Comparison of ENCODE assay signal across 8 cellular contexts in the genomic region with DNA sequence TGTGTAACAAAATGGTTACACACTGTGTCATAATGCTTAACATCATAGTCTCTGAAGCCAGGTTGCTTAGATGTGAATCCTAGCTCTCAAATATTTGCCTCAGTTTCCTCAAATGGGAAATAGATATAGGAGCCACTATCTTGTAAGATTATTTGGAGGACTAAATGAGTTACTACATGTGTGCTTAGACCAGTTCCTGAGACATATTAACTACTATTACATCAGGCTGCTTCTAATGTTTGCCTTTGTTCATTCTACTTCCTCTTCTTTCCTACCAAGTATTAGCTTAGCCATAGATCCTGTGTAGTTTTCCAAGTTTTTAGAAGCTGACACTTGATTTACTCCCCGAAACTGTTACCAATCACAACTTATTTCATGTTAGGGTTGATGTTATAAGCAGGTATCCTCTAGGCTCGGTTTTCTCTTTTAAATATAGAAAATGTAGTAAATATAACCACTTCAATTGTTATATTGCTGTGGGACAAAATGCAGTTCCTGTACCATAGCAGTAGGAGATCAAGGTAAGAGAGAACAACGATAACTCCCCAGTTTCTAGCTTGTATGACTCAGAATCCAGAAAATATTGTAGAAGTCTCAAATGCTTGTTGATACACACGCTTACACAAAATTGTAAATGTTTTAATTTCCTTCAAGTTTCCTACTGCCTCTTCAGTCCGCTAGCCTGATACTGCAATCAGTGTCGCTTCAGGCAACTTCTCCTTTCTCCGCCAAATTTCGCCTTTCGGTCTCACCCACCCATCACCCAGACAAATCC. TPM values are rescaled to one million over a fixed set of nuclear protein-coding genes. Genes with fewer than 3 reads are reported as not detected.
DNase-seq lines count a peak whose midpoint lies in the region; ATAC-seq and TF ChIP-seq lines count a peak whose summit lies in the region.

No MANE protein-coding gene starts in this region.

- WGBS in upper lobe of left lung, 2 donors = 2 to 3% methylated on average over 9 of the region's 9 CpGs

- H3K9me3 Mint-ChIP-seq in activated T-cell treated with anti-CD3 and anti-CD28 coated beads, Interleukin-2, amount 50 U/mL, for 4 hours = no peaks in the 10 kb centered on the region
- H3K9me3 Mint-ChIP-seq in activated T-cell treated with anti-CD3 and anti-CD28 coated beads, Interleukin-2, amount 50 U/mL, for 24 hours = no peaks in the 10 kb centered on the region

- in situ Hi-C loops in brain microvascular endothelial cell (cut with HindIII; ENCODE audit: low pct_ligation_motif_present, low sequenced_read_pairs) = no loop called here

- ATAC-seq in activated T-cell treated with anti-CD3 and anti-CD28 coated beads, Interleukin-2, amount 50 U/mL, for 4 hours = peak; percentile 14 to 27
- peak; percentile 36 to 62 for ATAC-seq in upper lobe of left lung (ENCODE audit: low FRiP score in 2 of 2)

- no peak for TF ChIP-seq EP300 in upper lobe of left lung (IDR thresholded peaks at IDR 0.05)

- H3K4me1 ChIP-seq in upper lobe of left lung = peaks cover 8 to 29% (median 21%) of the 10 kb centered on the region in 4 donors

- no peak overlapping the region for H3K27ac Mint-ChIP-seq in activated T-cell treated with anti-CD3 and anti-CD28 coated beads, Interleukin-2, amount 50 U/mL, for 24 hours

- H3K27me3 ChIP-seq in brain microvascular endothelial cell (replicated peaks) = no peaks in the 10 kb centered on the region
- no peaks in the 10 kb centered on the region for H3K27me3 ChIP-seq in layer of hippocampus (ENCODE audit: control insufficient read depth, insufficient read depth, low read length)
- H3K27me3 ChIP-seq in upper lobe of left lung = no peaks in the 10 kb centered on the region

- H3K36me3 Mint-ChIP-seq in activated T-cell treated with anti-CD3 and anti-CD28 coated beads, Interleukin-2, amount 50 U/mL, for 4 hours (ENCODE audit: insufficient read depth) = peaks cover 1% of the 10 kb centered on the region
- peaks cover 16% of the 10 kb centered on the region for H3K36me3 Mint-ChIP-seq in activated T-cell treated with anti-CD3 and anti-CD28 coated beads, Interleukin-2, amount 50 U/mL, for 24 hours (ENCODE audit: low read depth)

- H3K27ac ChIP-seq in brain microvascular endothelial cell = peak overlapping the region; percentile 74
- peak overlapping the region; percentile 77 for H3K27ac ChIP-seq in layer of hippocampus (ENCODE audit: low read depth, low read length)
- H3K27ac ChIP-seq in upper lobe of left lung = peak overlapping the region; percentile 81 to 90 (median 86)

- DNase-seq in activated T-cell treated with anti-CD3 and anti-CD28 coated beads, Interleukin-2, amount 50 U/mL, for 4 hours = no peak
- DNase-seq in activated T-cell treated with anti-CD3 and anti-CD28 coated beads, Interleukin-2, amount 50 U/mL, for 24 hours = no peak
- peak; percentile 44 for DNase-seq in NB4 (ENCODE audit: low read depth)
- DNase-seq in brain microvascular endothelial cell = peak; percentile 1
- no peak for DNase-seq in upper lobe of left lung
- no peak for DNase-seq in GM19238 (ENCODE audit: insufficient read length, low spot score)
- no peak for DNase-seq in middle frontal gyrus (ENCODE audit: extremely low spot score, low spot score)

- no peaks in the 10 kb centered on the region for H3K9me3 ChIP-seq in upper lobe of left lung

- peaks cover 8% of the 10 kb centered on the region for H3K4me1 Mint-ChIP-seq in activated T-cell treated with anti-CD3 and anti-CD28 coated beads, Interleukin-2, amount 50 U/mL, for 4 hours (ENCODE audit: low read depth)
- H3K4me1 Mint-ChIP-seq in activated T-cell treated with anti-CD3 and anti-CD28 coated beads, Interleukin-2, amount 50 U/mL, for 24 hours (ENCODE audit: low read depth) = peaks cover 4% of the 10 kb centered on the region

- peaks cover 5% of the 10 kb centered on the region for H3K27me3 Mint-ChIP-seq in activated T-cell treated with anti-CD3 and anti-CD28 coated beads, Interleukin-2, amount 50 U/mL, for 4 hours (ENCODE audit: low read depth)
- peaks cover 11% of the 10 kb centered on the region for H3K27me3 Mint-ChIP-seq in activated T-cell treated with anti-CD3 and anti-CD28 coated beads, Interleukin-2, amount 50 U/mL, for 24 hours

- H3K4me3 ChIP-seq in NB4 (ENCODE audit: low read depth, low read length) = peak overlapping the region; percentile 87
- H3K4me3 ChIP-seq in brain microvascular endothelial cell (ENCODE audit: low read depth, low read length) = peak overlapping the region; percentile 80
- peak overlapping the region; percentile 75 to 99 (median 84) for H3K4me3 ChIP-seq in upper lobe of left lung

- H3K36me3 ChIP-seq in brain microvascular endothelial cell (replicated peaks) = no peaks in the 10 kb centered on the region
- H3K36me3 ChIP-seq in upper lobe of left lung = peaks cover 0 to 5% (median 0%) of the 10 kb centered on the region in 4 donors

- no peak for TF ChIP-seq POLR2A in NB4 (IDR thresholded peaks at IDR 0.05; ENCODE audit: extremely low read depth, insufficient read length)
- TF ChIP-seq POLR2A in upper lobe of left lung (IDR thresholded peaks at IDR 0.05) = no peak

- TF ChIP-seq CTCF in NB4 (IDR thresholded peaks at IDR 0.05; ENCODE audit: low read depth, low read length) = no peak
- no peak for TF ChIP-seq CTCF in brain microvascular endothelial cell (IDR thresholded peaks at IDR 0.05; ENCODE audit: low read depth, low read length, missing control alignments)
- TF ChIP-seq CTCF in upper lobe of left lung (IDR thresholded peaks at IDR 0.05) = peak in 1 of 6 experiments; percentile 6

- no peak overlapping the region for H3K4me3 Mint-ChIP-seq in activated T-cell treated with anti-CD3 and anti-CD28 coated beads, Interleukin-2, amount 50 U/mL, for 4 hours
- H3K4me3 Mint-ChIP-seq in activated T-cell treated with anti-CD3 and anti-CD28 coated beads, Interleukin-2, amount 50 U/mL, for 24 hours = no peak overlapping the region

RNA-seq across cellular contexts. Expression of a gene that starts 0.7 kb away (rescaled TPM):
- total RNA-seq in activated T-cell treated with anti-CD3 and anti-CD28 coated beads, Interleukin-2, amount 50 U/mL, for 4 hours = 10 to 100 TPM; 81.7 to 98.4 (median 89.1) TPM
- total RNA-seq in upper lobe of left lung = 10 to 100 TPM; 13.7 to 94.6 (median 57.9) TPM

Comparison
In these comparisons a context has a peak if more than half of its experiments do, and no peak if none do; other contexts are left out.
1. DNase-seq: peak in NB4 (single experiment) and brain microvascular endothelial cell (single experiment); none in activated T-cell treated with anti-CD3 and anti-CD28 coated beads, Interleukin-2, amount 50 U/mL, for 4 hours (single experiment), activated T-cell treated with anti-CD3 and anti-CD28 coated beads, Interleukin-2, amount 50 U/mL, for 24 hours (single experiment), upper lobe of left lung (0 of 2), GM19238 (single experiment) and middle frontal gyrus (single experiment).
2. Peak in every context shown above with its lines, with median percentiles within 50 percentile points of each other: H3K4me3 ChIP-seq and H3K27ac ChIP-seq.